Comparison of ENCODE assay signal across 18 cellular contexts in the genomic region with DNA sequence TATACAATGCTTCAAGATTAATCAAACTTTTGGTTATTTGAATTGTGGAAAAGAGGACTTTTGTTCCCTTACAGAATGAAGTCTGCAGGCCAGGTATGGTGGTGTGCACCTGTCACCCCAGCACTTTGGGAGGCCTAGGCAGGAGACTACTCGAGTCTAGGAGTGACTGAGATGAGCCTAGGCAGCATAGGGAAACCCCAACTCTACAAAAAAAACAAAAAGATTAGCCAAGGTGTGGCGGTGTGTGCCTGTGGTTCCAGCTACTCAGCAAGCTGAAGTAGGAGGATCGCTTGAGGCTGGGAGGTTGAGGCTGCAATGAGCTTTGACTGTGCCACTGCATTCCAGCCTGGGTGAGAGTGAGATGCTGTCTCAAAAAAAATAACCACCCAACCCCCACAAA.
"Had no signal": no experiment of that assay in that cellular context is flagged by ENCODE, and none has a peak within 500 bp of the region (broad histone marks: within the 10 kb centered on the region; RNA-seq: fewer than 3 reads in every experiment).

No MANE protein-coding gene starts in this region.

- H3K4me3 ChIP-seq: coronary artery, lung, neural progenitor cell, psoas muscle, SJSA1, skin epidermis had no signal

- H3K27ac Mint-ChIP-seq: mesothelial cell of epicardium, neural progenitor cell had no signal

- H3K9me3 ChIP-seq: psoas muscle, SJSA1 had no signal

- H3K4me1 ChIP-seq: neural progenitor cell, SJSA1 had no signal

- H3K9me3 Mint-ChIP-seq: neural progenitor cell had no signal

- H3K4me1 Mint-ChIP-seq: mesothelial cell of epicardium had no signal

- DNase-seq: activated CD4-positive, alpha-beta T cell treated with anti-CD3 and anti-CD28 coated beads, Interleukin-2, amount 50 U/mL, for 4 hours; activated CD4-positive, CD25-positive, alpha-beta regulatory T cell treated with anti-CD3 and anti-CD28 coated beads, Interleukin-2, amount 50 U/mL, for 72 hours; activated gamma-delta T cell; activated T-cell treated with anti-CD3 and anti-CD28 coated beads, Interleukin-2, amount 50 U/mL, for 48 hours; anterior cingulate cortex; brain microvascular endothelial cell; hypothalamus; kidney; psoas muscle; right cardiac atrium had no signal

- H3K4me3 Mint-ChIP-seq: mesothelial cell of epicardium, neural progenitor cell had no signal

- H3K27me3 ChIP-seq: brain microvascular endothelial cell, neural progenitor cell, SJSA1 had no signal

- ATAC-seq: left lobe of liver, psoas muscle, right cardiac atrium had no signal

- H3K27ac ChIP-seq: brain microvascular endothelial cell, coronary artery, neural progenitor cell, psoas muscle, SJSA1, skin epidermis, VCaP had no signal
